Comparison of ENCODE assay signal across 27 cellular contexts in genomic region chr3:64861684-64862083, GRCh38.
"Had no signal": no experiment of that assay in that cellular context is flagged by ENCODE, and none has a peak within 500 bp of the region (broad histone marks: within the 10 kb centered on the region; RNA-seq: fewer than 3 reads in every experiment).

No MANE protein-coding gene starts in this region.

- H3K27me3 ChIP-seq: neural progenitor cell, right lobe of liver, spleen, testis, tibial artery, upper lobe of left lung had no signal

- H3K27ac Mint-ChIP-seq: endodermal cell; naive thymus-derived CD4-positive, alpha-beta T cell; neural progenitor cell; progenitor cell of endocrine pancreas; stimulated activated memory B cell treated with anti-CD40 and anti-IgM and Interleukin-4, amounts not matched to agents 10 μg/mL and 1 μg/mL and 100 μg/mL, for 72 hours had no signal

- H3K4me3 Mint-ChIP-seq: endodermal cell; mesothelial cell of epicardium; naive thymus-derived CD4-positive, alpha-beta T cell; neural progenitor cell; stimulated activated memory B cell treated with anti-CD40 and anti-IgM and Interleukin-4, amounts not matched to agents 10 μg/mL and 1 μg/mL and 100 μg/mL, for 72 hours had no signal

- H3K4me1 ChIP-seq: parathyroid adenoma, spleen, testis had no signal

- H3K27ac ChIP-seq: dorsolateral prefrontal cortex, epithelial cell of prostate, lower lobe of right lung, neural progenitor cell, parathyroid adenoma, right lobe of liver, skin epidermis, spleen, testis, tibial artery, upper lobe of left lung had no signal

- H3K36me3 ChIP-seq: lower lobe of right lung, neural progenitor cell, right lobe of liver, spleen, upper lobe of left lung had no signal

- H3K79me2 ChIP-seq: parathyroid adenoma had no signal

- H3K9ac ChIP-seq: neural progenitor cell, parathyroid adenoma had no signal

- H3K4me2 ChIP-seq: neural progenitor cell had no signal

- FAIRE-seq: colon, frontal cortex, keratinocyte, urothelium cell line had no signal

- H3K9me3 Mint-ChIP-seq: endodermal cell, mesothelial cell of epicardium had no signal

- H3K4me1 Mint-ChIP-seq: naive thymus-derived CD4-positive, alpha-beta T cell; stimulated activated memory B cell treated with anti-CD40 and anti-IgM and Interleukin-4, amounts not matched to agents 10 μg/mL and 1 μg/mL and 100 μg/mL, for 72 hours had no signal

- H3K4me3 ChIP-seq: dorsolateral prefrontal cortex, lower lobe of right lung, neural progenitor cell, right lobe of liver, skin epidermis, spleen, testis, tibial artery, upper lobe of left lung had no signal

- H3K36me3 Mint-ChIP-seq: mesothelial cell of epicardium; neural progenitor cell; stimulated activated memory B cell treated with anti-CD40 and anti-IgM and Interleukin-4, amounts not matched to agents 10 μg/mL and 1 μg/mL and 100 μg/mL, for 72 hours had no signal

- DNase-seq: caudate nucleus; cerebellar nuclear complex; dorsolateral prefrontal cortex; effector CD4-positive, alpha-beta T cell; endodermal cell; left ventricle myocardium superior; lower lobe of right lung; naive thymus-derived CD4-positive, alpha-beta T cell; right lobe of liver; spleen; stimulated activated CD4-positive, alpha-beta T cell treated with anti-CD3 and anti-CD28 coated beads, Interleukin-4, amount 100 ng/mL, for 4 hours; stimulated activated naive CD8-positive, alpha-beta T cell treated with anti-CD3 and anti-CD28 coated beads, Interleukin-15, Interleukin-2, amounts not matched to agents 100 U/mL and 50 U/mL, for 24 hours; substantia nigra; testis; tibial artery; upper lobe of left lung had no signal

- H3K27me3 Mint-ChIP-seq: progenitor cell of endocrine pancreas; stimulated activated memory B cell treated with anti-CD40 and anti-IgM and Interleukin-4, amounts not matched to agents 10 μg/mL and 1 μg/mL and 100 μg/mL, for 72 hours had no signal

- H3K9me3 ChIP-seq: lower lobe of right lung, right lobe of liver, spleen, testis, tibial artery, upper lobe of left lung had no signal

- H2AFZ ChIP-seq: neural progenitor cell, parathyroid adenoma had no signal
